12 cellular contexts compared by ENCODE assay signal in genomic region chr16:50068550-50068949, GRCh38. TPM values are rescaled to one million over a fixed set of nuclear protein-coding genes. Genes with fewer than 3 reads are reported as not detected.
DNase-seq lines count a peak whose midpoint lies in the region; ATAC-seq and TF ChIP-seq lines count a peak whose summit lies in the region.
"Had no signal": no experiment of that assay in that cellular context is flagged by ENCODE, and none has a peak within 500 bp of the region (broad histone marks: within the 10 kb centered on the region; RNA-seq: fewer than 3 reads in every experiment).

No MANE protein-coding gene starts in this region.

- DNase-seq in CD4-positive, CD25-positive, alpha-beta regulatory T cell, result no peak
- DNase-seq in chondrocyte (ENCODE audit: low spot score), result no peak
- no peak for DNase-seq in globus pallidus (ENCODE audit: low spot score)
- DNase-seq in COLO668 (lab: John Stamatoyannopoulos, UW; ENCODE audit: unreplicated experiment), result no peak
- DNase-seq: effector CD8-positive, alpha-beta T cell; heart left ventricle; left colon; NCI-H2171 treated with DMSO at 0.1 percent for 48 hours; right cardiac atrium had no signal

- ATAC-seq in CD4-positive, CD25-positive, alpha-beta regulatory T cell (ENCODE audit: low read depth in 2 of 2), result no peak
- no peak for ATAC-seq in HG03095 (IDR thresholded peaks at IDR 0.05; ENCODE audit: unreplicated experiment)
- ATAC-seq: heart left ventricle, left colon, right cardiac atrium had no signal

- no peaks in the 10 kb centered on the region for H3K27me3 ChIP-seq in CD4-positive, CD25-positive, alpha-beta regulatory T cell (ENCODE audit: control insufficient read depth, insufficient read depth, low read length)
- H3K27me3 ChIP-seq: heart left ventricle had no signal

- H3K27ac ChIP-seq in CD4-positive, CD25-positive, alpha-beta regulatory T cell (ENCODE audit: insufficient read depth, low read length, poor library complexity, severe bottlenecking), result no peak overlapping the region

- H3K36me3 Mint-ChIP-seq in CD4-positive, CD25-positive, alpha-beta regulatory T cell, result peaks cover 38% of the 10 kb centered on the region
- H3K36me3 Mint-ChIP-seq in IgD-negative memory B cell, result peaks cover 1% of the 10 kb centered on the region
- peaks cover 6% of the 10 kb centered on the region for H3K36me3 Mint-ChIP-seq in chondrocyte (ENCODE audit: low read depth)
- H3K36me3 Mint-ChIP-seq in nephron (ENCODE audit: low read depth), result peaks cover 15% of the 10 kb centered on the region

- H3K36me3 ChIP-seq in CD4-positive, CD25-positive, alpha-beta regulatory T cell (ENCODE audit: control insufficient read depth, insufficient read depth, low read length), result peaks cover 23% of the 10 kb centered on the region

- H3K4me3 Mint-ChIP-seq in CD4-positive, CD25-positive, alpha-beta regulatory T cell, result peak overlapping the region; percentile 1 to 96 (median 91)
- peak overlapping the region in 2 of 4 donors; percentile 42 to 67 for H3K4me3 Mint-ChIP-seq in IgD-negative memory B cell
- H3K4me3 Mint-ChIP-seq in chondrocyte (ENCODE audit: unreplicated experiment), result peak overlapping the region; percentile 85
- H3K4me3 Mint-ChIP-seq in nephron, result peak overlapping the region; percentile 58 to 97 (median 84)

- H3K9me3 ChIP-seq in CD4-positive, CD25-positive, alpha-beta regulatory T cell (ENCODE audit: control insufficient read depth in 2 of 2, low read length in 2 of 2), result no peaks in the 10 kb centered on the region
- H3K9me3 ChIP-seq: heart left ventricle had no signal

- H3K4me1 ChIP-seq in CD4-positive, CD25-positive, alpha-beta regulatory T cell (ENCODE audit: control insufficient read depth, insufficient read depth, low read length, poor library complexity, severe bottlenecking), result peaks cover 22% of the 10 kb centered on the region

- no peak overlapping the region for H3K27ac Mint-ChIP-seq in CD4-positive, CD25-positive, alpha-beta regulatory T cell
- peak overlapping the region in 2 of 3 donors; percentile 26 to 28 for H3K27ac Mint-ChIP-seq in IgD-negative memory B cell
- peak overlapping the region; percentile 93 for H3K27ac Mint-ChIP-seq in chondrocyte (ENCODE audit: unreplicated experiment)
- no peak overlapping the region for H3K27ac Mint-ChIP-seq in nephron

- H3K4me3 ChIP-seq in CD4-positive, CD25-positive, alpha-beta regulatory T cell (ENCODE audit: low read depth, low read length), result no peak overlapping the region

- H3K27me3 Mint-ChIP-seq in CD4-positive, CD25-positive, alpha-beta regulatory T cell, result peaks cover 5% of the 10 kb centered on the region
- H3K27me3 Mint-ChIP-seq in IgD-negative memory B cell, result no peaks in the 10 kb centered on the region
- H3K27me3 Mint-ChIP-seq in chondrocyte (ENCODE audit: low read depth), result no peaks in the 10 kb centered on the region
- peaks cover 3% of the 10 kb centered on the region for H3K27me3 Mint-ChIP-seq in nephron (ENCODE audit: low read depth)

- H3K9me3 Mint-ChIP-seq in CD4-positive, CD25-positive, alpha-beta regulatory T cell, result peaks cover 0 to 1% (median 0%) of the 10 kb centered on the region in 7 donors
- no peaks in the 10 kb centered on the region for H3K9me3 Mint-ChIP-seq in IgD-negative memory B cell
- H3K9me3 Mint-ChIP-seq in chondrocyte (ENCODE audit: low read depth), result no peaks in the 10 kb centered on the region
- H3K9me3 Mint-ChIP-seq in nephron, result no peaks in the 10 kb centered on the region

- H3K4me1 Mint-ChIP-seq in CD4-positive, CD25-positive, alpha-beta regulatory T cell, result peaks cover 20 to 66% (median 55%) of the 10 kb centered on the region in 4 donors
- H3K4me1 Mint-ChIP-seq in IgD-negative memory B cell (peaks cover 20 to 30% (median 26%) of the 10 kb centered on the region in 3 donors), chondrocyte (ENCODE audit: low read depth) (peaks cover 37% of the 10 kb centered on the region), nephron (peaks cover 31% of the 10 kb centered on the region)

- TF ChIP-seq CTCF in chondrocyte (IDR thresholded peaks at IDR 0.05), result no peak
- TF ChIP-seq CTCF in nephron (IDR thresholded peaks at IDR 0.05; ENCODE audit: unreplicated experiment in 3 of 3), result no peak

RNA-seq across cellular contexts. Expression of gene HEATR3, which starts 2.8 kb away (rescaled TPM):
- 28.7 TPM for total RNA-seq in CD4-positive, CD25-positive, alpha-beta regulatory T cell
- 1 to 10 TPM; 4.5 to 6.7 (median 5.7) TPM for polyA plus RNA-seq in CD4-positive, CD25-positive, alpha-beta regulatory T cell
- 6.9 TPM for polyA plus RNA-seq in IgD-negative memory B cell
- 16.0 to 19.8 TPM (median 17.3 TPM) in 3 replicates for total RNA-seq in chondrocyte

RNA-seq across cellular contexts. Expression of gene CNEP1R1, which starts 43.5 kb away (rescaled TPM):
- total RNA-seq in CD4-positive, CD25-positive, alpha-beta regulatory T cell, result 36.6 TPM
- 10 to 100 TPM; 16.8 to 24.1 (median 21.2) TPM for polyA plus RNA-seq in CD4-positive, CD25-positive, alpha-beta regulatory T cell
- polyA plus RNA-seq in IgD-negative memory B cell, result 13.4 TPM
- total RNA-seq in chondrocyte, result 23.8 to 28.1 TPM (median 25.7 TPM) in 3 replicates

Comparison
In these comparisons a context has a peak if more than half of its experiments do, and no peak if none do; other contexts are left out.
1. H3K27ac Mint-ChIP-seq: peak in IgD-negative memory B cell (2 of 3) and chondrocyte (single experiment); none in CD4-positive, CD25-positive, alpha-beta regulatory T cell (0 of 3) and nephron (0 of 3).